In the genomic region with DNA sequence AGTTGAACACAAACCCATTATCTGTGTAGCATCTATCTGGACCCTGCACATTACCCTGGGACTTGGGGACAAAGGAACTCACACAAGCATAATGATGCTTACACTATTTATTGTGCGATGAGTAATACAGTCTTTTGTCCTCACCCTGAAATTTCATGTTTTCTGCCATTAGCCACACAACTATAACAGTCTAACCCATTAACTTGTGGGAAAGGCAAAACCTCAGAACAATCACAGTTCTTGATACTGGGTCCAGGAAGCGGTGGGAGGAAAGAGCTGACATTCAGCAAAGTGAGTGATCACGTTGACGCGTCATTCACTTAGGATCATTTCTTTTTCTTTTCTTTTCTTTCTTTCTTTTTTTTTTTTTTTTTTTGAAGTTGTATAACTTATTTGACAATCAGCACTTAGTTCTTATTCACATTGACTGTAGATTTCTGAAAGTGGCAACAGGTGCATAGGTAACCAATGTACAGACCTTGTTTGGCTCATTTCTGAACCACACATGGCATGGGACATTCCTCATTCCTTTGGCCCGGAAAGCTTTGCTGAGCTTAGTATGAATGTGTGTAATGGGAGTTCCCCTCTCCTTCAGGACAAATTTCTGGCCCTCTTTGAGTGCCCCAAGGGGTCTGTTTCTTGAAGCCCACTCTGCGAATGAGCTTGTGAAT, we compare ENCODE assay signal across 10 cellular contexts.
DNase-seq lines count a peak whose midpoint lies in the region; ATAC-seq, FAIRE-seq and TF ChIP-seq lines count a peak whose summit lies in the region.
"Had no signal": no experiment of that assay in that cellular context is flagged by ENCODE, and none has a peak within 500 bp of the region (broad histone marks: within the 10 kb centered on the region; RNA-seq: fewer than 3 reads in every experiment).

No MANE protein-coding gene starts in this region.

- FAIRE-seq in GM18507 (lab: Jason Lieb, UNC) = peak; percentile 96

- DNase-seq in GM18507 (ENCODE audit: extremely low spot score, insufficient read length, low read depth) = peak; percentile 17
- no peak for DNase-seq in NOMO-1 treated with DMSO at 0.1 percent for 48 hours (lab: John Stamatoyannopoulos, UW; ENCODE audit: unreplicated experiment)
- DNase-seq in CD14-positive monocyte (ENCODE audit: low spot score) = no peak
- DNase-seq in superior temporal gyrus (ENCODE audit: extremely low spot score) = no peak
- no peak for DNase-seq in NK-92 treated with Interleukin-12 subunit alpha and Interleukin-12 subunit beta, amount 100 ng/mL, for 24 hours (lab: John Stamatoyannopoulos, UW)
- DNase-seq: activated gamma-delta T cell, NCI-H446 treated with DMSO at 0.1 percent for 48 hours had no signal

- H3K36me3 Mint-ChIP-seq in CD14-positive monocyte = no peaks in the 10 kb centered on the region

- TF ChIP-seq CTCF in CD14-positive monocyte (IDR thresholded peaks at IDR 0.05) = no peak

- H3K4me1 Mint-ChIP-seq in CD14-positive monocyte = peaks cover 9% of the 10 kb centered on the region

- peak overlapping the region in 1 of 7 donors; percentile 61 for H3K27ac Mint-ChIP-seq in CD14-positive monocyte

- ATAC-seq in GM21447 (IDR thresholded peaks at IDR 0.05; ENCODE audit: unreplicated experiment) = peak; percentile 55
- ATAC-seq in HG03442 (IDR thresholded peaks at IDR 0.05; ENCODE audit: unreplicated experiment) = peak; percentile 51
- peak; percentile 37 for ATAC-seq in esophagus mucosa

- intact Hi-C loops in CD14-positive monocyte (cut with micrococcal nuclease) = no loop called here

- no peak overlapping the region for H3K4me3 Mint-ChIP-seq in CD14-positive monocyte

- peaks cover 0 to 3% (median 0%) of the 10 kb centered on the region in 7 donors for H3K9me3 Mint-ChIP-seq in CD14-positive monocyte

- H3K27me3 Mint-ChIP-seq in CD14-positive monocyte (ENCODE audit: low read depth in 3 of 3) = peaks cover 2 to 5% (median 3%) of the 10 kb centered on the region in 3 donors
